10 cellular contexts compared by ENCODE assay signal in genomic region chr6:32436995-32437836, GRCh38. TPM values are rescaled to one million over a fixed set of nuclear protein-coding genes. Genes with fewer than 3 reads are reported as not detected.
DNase-seq lines count a peak whose midpoint lies in the region; ATAC-seq, FAIRE-seq and TF ChIP-seq lines count a peak whose summit lies in the region.
"Had no signal": no experiment of that assay in that cellular context is flagged by ENCODE, and none has a peak within 500 bp of the region (broad histone marks: within the 10 kb centered on the region; RNA-seq: fewer than 3 reads in every experiment).

No MANE protein-coding gene starts in this region.

- TF ChIP-seq EP300 in HepG2 (IDR thresholded peaks at IDR 0.05; ENCODE audit: low read depth in 2 of 2, low read length in 2 of 2), result no peak
- TF ChIP-seq EP300 in HepG2 (CRISPR knock-in tag; IDR thresholded peaks at IDR 0.05; ENCODE audit: borderline replicate concordance), result no peak

- H3K4me3 Mint-ChIP-seq in activated naive CD4-positive, alpha-beta T cell treated with anti-CD3 and anti-CD28 coated beads for 36 hours, result no peak overlapping the region

- no peak for TF ChIP-seq POLR2A in HepG2 (IDR thresholded peaks at IDR 0.05; ENCODE audit: insufficient read depth in 1 of 2, low read depth in 2 of 2, low read length in 2 of 2)

- H2AFZ ChIP-seq in HepG2 (ENCODE audit: low read length), result no peak overlapping the region

- in situ Hi-C loops in HepG2 (cut with HindIII; ENCODE audit: extremely low pct_ligation_motif_present, low pct_unique_long_range_greater_than_20kb), result no loop called here

- WGBS in HepG2 (ENCODE audit: low lambda C conversion rate), result 4% methylated on average over 2 of the region's 2 CpGs

- no peak for TF ChIP-seq RAD21 in HepG2 (CRISPR knock-in tag; IDR thresholded peaks at IDR 0.05)

- no peak overlapping the region for H3K9ac ChIP-seq in HepG2 (ENCODE audit: insufficient read depth, low read depth, low read length)

- no peaks in the 10 kb centered on the region for H3K9me3 Mint-ChIP-seq in activated naive CD4-positive, alpha-beta T cell treated with anti-CD3 and anti-CD28 coated beads for 36 hours

- POLR2A ChIA-PET in HepG2 (lab: Yijun Ruan, JAX), result no interaction called here

- no peak for FAIRE-seq in HepG2 (lab: Jason Lieb, UNC)

- TF ChIP-seq CTCF in HepG2 (CRISPR knock-in tag; IDR thresholded peaks at IDR 0.05), result no peak

- no peaks in the 10 kb centered on the region for H3K9me3 ChIP-seq in HepG2 (ENCODE audit: low read length)

- no peaks in the 10 kb centered on the region for H3K79me2 ChIP-seq in HepG2 (ENCODE audit: insufficient read depth, low read length)

- H3K36me3 Mint-ChIP-seq in activated naive CD4-positive, alpha-beta T cell treated with anti-CD3 and anti-CD28 coated beads for 36 hours (ENCODE audit: low read depth), result no peaks in the 10 kb centered on the region

- H3K4me2 ChIP-seq in HepG2 (ENCODE audit: low read depth, low read length), result no peak overlapping the region

- H3K27me3 Mint-ChIP-seq in activated naive CD4-positive, alpha-beta T cell treated with anti-CD3 and anti-CD28 coated beads for 36 hours (ENCODE audit: low read depth), result peaks cover 21% of the 10 kb centered on the region

- H3K27me3 ChIP-seq in HepG2 (ENCODE audit: control insufficient read depth in 1 of 2, insufficient read depth in 2 of 2, low read length in 2 of 2), result no peaks in the 10 kb centered on the region; a peak in 1 of 5 replicates

- H3K4me3 ChIP-seq in HepG2 (replicated peaks in 1 of 3; ENCODE audit: insufficient read depth in 1 of 3, low read depth in 2 of 3, low read length in 3 of 3), result no peak overlapping the region

- H3K4me1 Mint-ChIP-seq in activated naive CD4-positive, alpha-beta T cell treated with anti-CD3 and anti-CD28 coated beads for 36 hours (ENCODE audit: low read depth), result peaks cover 7% of the 10 kb centered on the region

- peak; percentile 69 for ATAC-seq in GM18867 (IDR thresholded peaks at IDR 0.05; ENCODE audit: unreplicated experiment)
- peak; percentile 47 for ATAC-seq in HG02884 (IDR thresholded peaks at IDR 0.05; ENCODE audit: unreplicated experiment)
- ATAC-seq in HepG2, result no peak

- DNase-seq in SIG-M5 (lab: John Stamatoyannopoulos, UW) (peak; percentile 48), HepG2 (ENCODE audit: low spot score) (no peak), HuH-7 (ENCODE audit: low spot score) (no peak), NCI-H345 (lab: John Stamatoyannopoulos, UW) (no peak), epidermal melanocyte (ENCODE audit: insufficient read length, low spot score) (no peak)
- DNase-seq in activated naive CD4-positive, alpha-beta T cell treated with anti-CD3 and anti-CD28 coated beads for 36 hours, result no peak

- BruUV-seq in HepG2 (replicated peaks; lab: Mats Ljungman, UMichigan), result no TSS peak

- H3K4me1 ChIP-seq in HepG2 (ENCODE audit: insufficient read depth, low read length), result no peaks in the 10 kb centered on the region

- no peak overlapping the region for H3K27ac ChIP-seq in HepG2 (ENCODE audit: extremely low read length, insufficient read depth, low read length)

- H4K20me1 ChIP-seq in HepG2 (ENCODE audit: insufficient read depth, low read length), result no peaks in the 10 kb centered on the region

- H3K27ac Mint-ChIP-seq in activated naive CD4-positive, alpha-beta T cell treated with anti-CD3 and anti-CD28 coated beads for 36 hours, result no peak overlapping the region

- intact Hi-C loops in HepG2 (cut with micrococcal nuclease; ENCODE audit: unreplicated experiment), result no loop called here
- intact Hi-C loops in activated naive CD4-positive, alpha-beta T cell treated with anti-CD3 and anti-CD28 coated beads for 36 hours (cut with micrococcal nuclease), result no loop called here

- no peaks in the 10 kb centered on the region for H3K36me3 ChIP-seq in HepG2 (replicated peaks in 1 of 2; ENCODE audit: control insufficient read depth in 1 of 2, insufficient read depth in 2 of 2, low read length in 2 of 2)

- CTCF ChIA-PET in HepG2 (lab: Yijun Ruan, JAX; ENCODE audit: low intra/inter-chr PET ratio, low total read pairs), result no interaction called here
- CTCF ChIA-PET in activated naive CD4-positive, alpha-beta T cell treated with anti-CD3 and anti-CD28 coated beads for 36 hours (lab: Charles Lee), result interaction anchor here (2.3 kb wide), 1 partner anchor 255 kb away, joined by 7 read pairs; no protein-coding TSS in a partner anchor

TF ChIP-seq in HepG2, 621 proteins besides CTCF, POLR2A, EP300 and RAD21 (continues in another document):
- TF ChIP-seq RFX5 (IDR thresholded peaks at IDR 0.05; ENCODE audit: low read depth, low read length), result peak; percentile 90
- TF ChIP-seq RFXANK (CRISPR knock-in tag; IDR thresholded peaks at IDR 0.05), result peak; percentile 37; the same call in 1 of the 2 replicates

RNA-seq across cellular contexts. Expression of gene HLA-DRA, which starts 2.5 kb away (rescaled TPM):
- not detected in 2 replicates for total RNA-seq in HepG2 (2016; rRNA removed; fragmentation: Illumina TruSeq; extraction: Trizol)
- total RNA-seq in HepG2 (2016; cell fraction: cytosol; rRNA removed; fragmentation: Illumina TruSeq; extraction: Trizol; ENCODE audit: low read depth), result not detected in 2 replicates
- total RNA-seq in HepG2 (2016; cell fraction: insoluble cytoplasmic fraction; rRNA removed; fragmentation: Illumina TruSeq; extraction: Trizol), result not detected in 2 replicates
- not detected in 2 replicates for total RNA-seq in HepG2 (2016; cell fraction: membrane; rRNA removed; fragmentation: Illumina TruSeq; extraction: Trizol)
- total RNA-seq in HepG2 (2016; cell fraction: nucleus; rRNA removed; fragmentation: Illumina TruSeq; extraction: Trizol), result not detected in 2 replicates
- polyA plus RNA-seq in HepG2 (2011; rRNA removed), result not detected in 2 replicates
- polyA plus RNA-seq in HepG2 (2011; cell fraction: cytosol; rRNA removed), result 0.27 and 0.45 TPM in 2 replicates
- polyA plus RNA-seq in HepG2 (2011; cell fraction: nucleus; rRNA removed), result 0.43 TPM in 1 of 2 replicates, not detected in the other
- polyA plus RNA-seq in HepG2 (2012), result not detected in 2 replicates
- polyA plus RNA-seq in HepG2 (2016; cell fraction: cytosol; fragmentation: Illumina TruSeq; extraction: Trizol; ENCODE audit: low read depth), result not detected in 2 replicates
- polyA plus RNA-seq in HepG2 (2016; cell fraction: insoluble cytoplasmic fraction; fragmentation: Illumina TruSeq; extraction: Trizol; ENCODE audit: low read depth), result not detected in 2 replicates
- polyA plus RNA-seq in HepG2 (2016; cell fraction: membrane; fragmentation: Illumina TruSeq; extraction: Trizol; ENCODE audit: low read depth), result not detected in 2 replicates
- polyA plus RNA-seq in HepG2 (2016; cell fraction: nucleus; fragmentation: Illumina TruSeq; extraction: Trizol; ENCODE audit: insufficient read depth, low read depth), result not detected in 2 replicates
- polyA minus RNA-seq in HepG2 (2011; rRNA and poly(A)+ RNA removed; ENCODE audit: low replicate concordance), result 0.84 TPM in 1 of 2 replicates, not detected in the other
- not detected in 2 replicates for polyA minus RNA-seq in HepG2 (2011; cell fraction: cytosol; rRNA and poly(A)+ RNA removed)
- polyA minus RNA-seq in HepG2 (2011; cell fraction: nucleus; rRNA and poly(A)+ RNA removed), result not detected in 2 replicates
- total RNA-seq in activated naive CD4-positive, alpha-beta T cell treated with anti-CD3 and anti-CD28 coated beads for 36 hours, result 1 to 10 TPM; 1.1 to 1.6 TPM

RNA-seq across cellular contexts. Expression of gene BTNL2, which starts 30.2 kb away (rescaled TPM):
- total RNA-seq in HepG2 (2016; rRNA removed; fragmentation: Illumina TruSeq; extraction: Trizol), result not detected in 2 replicates
- not detected in 2 replicates for total RNA-seq in HepG2 (2016; cell fraction: cytosol; rRNA removed; fragmentation: Illumina TruSeq; extraction: Trizol; ENCODE audit: low read depth)
- total RNA-seq in HepG2 (2016; cell fraction: insoluble cytoplasmic fraction; rRNA removed; fragmentation: Illumina TruSeq; extraction: Trizol), result not detected in 2 replicates
- total RNA-seq in HepG2 (2016; cell fraction: membrane; rRNA removed; fragmentation: Illumina TruSeq; extraction: Trizol), result not detected in 2 replicates
- not detected in 2 replicates for total RNA-seq in HepG2 (2016; cell fraction: nucleus; rRNA removed; fragmentation: Illumina TruSeq; extraction: Trizol)
- not detected in 2 replicates for polyA plus RNA-seq in HepG2 (2011; rRNA removed)
- polyA plus RNA-seq in HepG2 (2011; cell fraction: cytosol; rRNA removed), result not detected in 2 replicates
- polyA plus RNA-seq in HepG2 (2011; cell fraction: nucleus; rRNA removed), result not detected in 2 replicates
- not detected in 2 replicates for polyA plus RNA-seq in HepG2 (2012)
- not detected in 2 replicates for polyA plus RNA-seq in HepG2 (2016; cell fraction: cytosol; fragmentation: Illumina TruSeq; extraction: Trizol; ENCODE audit: low read depth)
- polyA plus RNA-seq in HepG2 (2016; cell fraction: insoluble cytoplasmic fraction; fragmentation: Illumina TruSeq; extraction: Trizol; ENCODE audit: low read depth), result not detected in 2 replicates
- not detected in 2 replicates for polyA plus RNA-seq in HepG2 (2016; cell fraction: membrane; fragmentation: Illumina TruSeq; extraction: Trizol; ENCODE audit: low read depth)
- not detected in 2 replicates for polyA plus RNA-seq in HepG2 (2016; cell fraction: nucleus; fragmentation: Illumina TruSeq; extraction: Trizol; ENCODE audit: insufficient read depth, low read depth)
- not detected in 2 replicates for polyA minus RNA-seq in HepG2 (2011; rRNA and poly(A)+ RNA removed; ENCODE audit: low replicate concordance)
- polyA minus RNA-seq in HepG2 (2011; cell fraction: cytosol; rRNA and poly(A)+ RNA removed), result not detected in 2 replicates
- polyA minus RNA-seq in HepG2 (2011; cell fraction: nucleus; rRNA and poly(A)+ RNA removed), result not detected in 2 replicates
- total RNA-seq in activated naive CD4-positive, alpha-beta T cell treated with anti-CD3 and anti-CD28 coated beads for 36 hours, result not detected
- total RNA-seq: fibroblast of lung, M059J had no signal
- polyA plus RNA-seq: fibroblast of lung had no signal
